ENCODE assay signal across 8 cellular contexts in the genomic region with DNA sequence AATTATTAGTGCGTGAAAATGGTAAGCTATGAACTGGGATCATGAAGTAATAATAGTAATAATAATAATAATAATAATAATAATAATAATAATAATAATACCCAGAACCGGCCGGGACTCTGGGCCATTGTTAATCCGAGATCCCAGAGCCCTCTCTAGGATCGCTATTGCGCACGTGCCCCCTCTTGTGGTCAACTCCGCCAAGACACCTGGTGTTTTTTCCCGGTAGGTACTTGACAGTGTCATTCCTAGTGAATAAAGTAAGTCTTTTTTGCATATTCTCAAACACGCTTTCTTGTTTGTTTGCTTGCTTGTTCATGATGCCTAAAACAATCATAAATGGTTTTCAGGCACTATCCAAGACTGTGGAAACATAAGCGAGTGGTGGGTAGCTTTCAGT.
DNase-seq lines count a peak whose midpoint lies in the region; ATAC-seq and TF ChIP-seq lines count a peak whose summit lies in the region.
"Not testable (repeated sequence)": the region's sequence is repeated elsewhere in the genome, so short reads cannot be mapped to it uniquely, and the experiment has no call there.

No MANE protein-coding gene starts in this region.

- TF ChIP-seq POLR2A in Peyer's patch (IDR thresholded peaks at IDR 0.05) = not testable (repeated sequence)

- not testable (repeated sequence) for H3K4me3 Mint-ChIP-seq in CD14-positive monocyte, memory B cell

- not testable (repeated sequence) for H3K36me3 ChIP-seq in KMS-11 (ENCODE audit: insufficient read depth); Peyer's patch

- H3K9me3 ChIP-seq in Peyer's patch = not testable (repeated sequence)

- not testable (repeated sequence) for H3K4me1 ChIP-seq in KMS-11 (ENCODE audit: low read depth, poor library complexity, severe bottlenecking); Peyer's patch

- DNase-seq in CD14-positive monocyte (ENCODE audit: low spot score) = not testable (repeated sequence)
- DNase-seq in Peyer's patch (peak; percentile 62 to 81 (median 68)), fibroblast of peridontal ligament (ENCODE audit: extremely low read depth) (peak; percentile 10), memory B cell (ENCODE audit: low spot score in 2 of 2) (peak; percentile 44 to 72)
- peak; percentile 60 to 64 for DNase-seq in activated T-cell treated with anti-CD3 and anti-CD28 coated beads, Interleukin-2, amount 50 U/mL, for 48 hours
- DNase-seq in stimulated activated CD8-positive, alpha-beta memory T cell treated with anti-CD3 and anti-CD28 coated beads, Interleukin-15, amount 100 ng/mL, for 48 hours (ENCODE audit: low read depth in 2 of 2) = peak; percentile 5 to 13

- H3K4me3 ChIP-seq in KMS-11 (IDR thresholded peaks at IDR 0.05; ENCODE audit: insufficient read depth, low read depth, low read length); Peyer's patch: not testable (repeated sequence)

- not testable (repeated sequence) for H3K9me3 Mint-ChIP-seq in CD14-positive monocyte, memory B cell

- intact Hi-C loops in CD14-positive monocyte (cut with micrococcal nuclease) = not testable (repeated sequence)

- H4K20me1 ChIP-seq in KMS-11 (ENCODE audit: insufficient read depth) = not testable (repeated sequence)

- not testable (repeated sequence) for H3K4me2 ChIP-seq in KMS-11

- not testable (repeated sequence) for H3K79me2 ChIP-seq in KMS-11 (ENCODE audit: insufficient read depth, low read depth)

- H3K36me3 Mint-ChIP-seq in CD14-positive monocyte, memory B cell: not testable (repeated sequence)

- not testable (repeated sequence) for H3K27ac Mint-ChIP-seq in CD14-positive monocyte, memory B cell

- not testable (repeated sequence) for H2AFZ ChIP-seq in KMS-11 (ENCODE audit: low read depth)

- H3K27ac ChIP-seq in KMS-11, Peyer's patch: not testable (repeated sequence)

- peak; percentile 83 for ATAC-seq in GM21447 (IDR thresholded peaks at IDR 0.05; ENCODE audit: unreplicated experiment)
- ATAC-seq in memory B cell (ENCODE audit: low read depth) = peak; percentile 30

- H3K27me3 ChIP-seq in KMS-11 (ENCODE audit: insufficient read depth, low read depth); Peyer's patch: not testable (repeated sequence)

- H3K4me1 Mint-ChIP-seq in CD14-positive monocyte, memory B cell: not testable (repeated sequence)

- H3K9ac ChIP-seq in KMS-11 = not testable (repeated sequence)

- peak; percentile 55 for TF ChIP-seq CTCF in CD14-positive monocyte (IDR thresholded peaks at IDR 0.05)
- 0 out of 2 replicates have a peak, but pooled peaks have one; percentile 16 for TF ChIP-seq CTCF in KMS-11 (conservative IDR thresholded peaks at IDR 0.05; ENCODE audit: low read depth, low read length)
- TF ChIP-seq CTCF in Peyer's patch (IDR thresholded peaks at IDR 0.05) = peak in 4 of 6 experiments; percentile 23 to 41 (median 26)

- not testable (repeated sequence) for H3K27me3 Mint-ChIP-seq in CD14-positive monocyte (ENCODE audit: low read depth in 3 of 3); memory B cell
